In the genomic region with DNA sequence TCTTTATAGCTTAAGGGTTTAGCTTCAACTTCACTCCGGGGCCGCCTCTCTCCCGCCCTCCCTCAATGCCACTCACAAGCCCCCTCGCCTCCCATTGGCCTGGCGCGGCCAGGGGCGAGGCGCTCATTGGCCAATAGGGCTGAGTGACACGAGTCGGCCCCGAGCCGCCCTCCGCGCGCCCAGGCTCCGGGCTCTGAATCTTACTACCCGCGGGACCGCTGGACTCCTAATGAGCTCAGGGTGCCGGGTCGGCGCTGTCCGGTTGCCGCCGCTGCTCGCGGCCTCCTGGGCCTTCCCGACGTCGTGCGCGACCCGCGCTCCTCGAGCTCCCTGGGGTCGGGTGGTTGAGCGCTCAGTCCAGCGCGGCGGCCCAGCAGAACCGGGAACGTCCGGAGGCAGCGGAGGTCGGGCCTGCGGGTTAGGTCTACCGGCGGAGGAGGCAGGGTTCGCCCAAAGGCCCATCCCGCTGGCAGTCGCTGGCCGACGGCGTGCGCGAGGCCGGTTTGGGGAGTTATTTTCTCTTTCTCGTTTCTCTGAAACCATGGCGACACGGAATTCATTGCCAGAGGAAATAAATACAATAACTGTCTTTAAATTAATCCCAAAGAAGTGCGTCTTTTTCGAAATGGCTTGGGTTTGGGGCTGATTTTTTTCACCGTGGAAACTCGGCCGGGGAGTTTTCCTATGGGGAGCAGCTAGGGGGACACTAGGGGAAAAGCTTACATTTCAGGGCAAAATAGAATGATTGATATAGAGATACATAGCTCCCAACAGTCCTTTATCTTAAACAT, we compare ENCODE assay signal across 8 cellular contexts. TPM values are rescaled to one million over a fixed set of nuclear protein-coding genes. Genes with fewer than 3 reads are reported as not detected.
A peak's percentile ranks its signal among the peaks of the same experiment; 100 is the strongest.
DNase-seq lines count a peak whose midpoint lies in the region; ATAC-seq and TF ChIP-seq lines count a peak whose summit lies in the region.

A gene with protein sequence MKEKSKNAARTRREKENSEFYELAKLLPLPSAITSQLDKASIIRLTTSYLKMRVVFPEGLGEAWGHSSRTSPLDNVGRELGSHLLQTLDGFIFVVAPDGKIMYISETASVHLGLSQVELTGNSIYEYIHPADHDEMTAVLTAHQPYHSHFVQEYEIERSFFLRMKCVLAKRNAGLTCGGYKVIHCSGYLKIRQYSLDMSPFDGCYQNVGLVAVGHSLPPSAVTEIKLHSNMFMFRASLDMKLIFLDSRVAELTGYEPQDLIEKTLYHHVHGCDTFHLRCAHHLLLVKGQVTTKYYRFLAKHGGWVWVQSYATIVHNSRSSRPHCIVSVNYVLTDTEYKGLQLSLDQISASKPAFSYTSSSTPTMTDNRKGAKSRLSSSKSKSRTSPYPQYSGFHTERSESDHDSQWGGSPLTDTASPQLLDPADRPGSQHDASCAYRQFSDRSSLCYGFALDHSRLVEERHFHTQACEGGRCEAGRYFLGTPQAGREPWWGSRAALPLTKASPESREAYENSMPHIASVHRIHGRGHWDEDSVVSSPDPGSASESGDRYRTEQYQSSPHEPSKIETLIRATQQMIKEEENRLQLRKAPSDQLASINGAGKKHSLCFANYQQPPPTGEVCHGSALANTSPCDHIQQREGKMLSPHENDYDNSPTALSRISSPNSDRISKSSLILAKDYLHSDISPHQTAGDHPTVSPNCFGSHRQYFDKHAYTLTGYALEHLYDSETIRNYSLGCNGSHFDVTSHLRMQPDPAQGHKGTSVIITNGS (minus strand): TSS at position 12 of the 791 bp plus-strand sequence. CDS start 1,453 bp downstream, outside the sequence.

- no peaks in the 10 kb centered on the region for H3K9me3 Mint-ChIP-seq in activated CD8-positive, alpha-beta memory T cell treated with anti-CD3 and anti-CD28 coated beads, Interleukin-2, amount 10 ng/mL, durations not matched to agents 7 days and 5 days (ENCODE audit: low read depth)

- peaks cover 100% of the 10 kb centered on the region for H3K27me3 ChIP-seq in foreskin keratinocyte
- peaks cover 0 to 44% (median 4%) of the 10 kb centered on the region in 3 donors for H3K27me3 ChIP-seq in psoas muscle (ENCODE audit: insufficient read depth in 3 of 3, low read length in 2 of 3)
- H3K27me3 ChIP-seq in prostate gland (replicated peaks; ENCODE audit: insufficient read depth): peaks cover 68% of the 10 kb centered on the region

- TF ChIP-seq POLR2A in prostate gland (IDR thresholded peaks at IDR 0.05): no peak

- H3K27ac Mint-ChIP-seq in activated CD8-positive, alpha-beta memory T cell treated with anti-CD3 and anti-CD28 coated beads, Interleukin-2, amount 10 ng/mL, durations not matched to agents 7 days and 5 days: peak within 1 kb of the TSS; percentile 68

- H3K27ac ChIP-seq in foreskin keratinocyte: no peak within 1 kb of the TSS
- H3K27ac ChIP-seq in psoas muscle: peak within 1 kb of the TSS; percentile 96
- H3K27ac ChIP-seq in prostate gland: no peak within 1 kb of the TSS

- H3K4me1 ChIP-seq in foreskin keratinocyte: no peaks in the 10 kb centered on the region
- peaks cover 10% of the 10 kb centered on the region for H3K4me1 ChIP-seq in psoas muscle
- H3K4me1 ChIP-seq in prostate gland (replicated peaks): no peaks in the 10 kb centered on the region

- H3K27me3 Mint-ChIP-seq in activated CD8-positive, alpha-beta memory T cell treated with anti-CD3 and anti-CD28 coated beads, Interleukin-2, amount 10 ng/mL, durations not matched to agents 7 days and 5 days: peaks cover 90% of the 10 kb centered on the region

- H3K4me1 Mint-ChIP-seq in activated CD8-positive, alpha-beta memory T cell treated with anti-CD3 and anti-CD28 coated beads, Interleukin-2, amount 10 ng/mL, durations not matched to agents 7 days and 5 days: peaks cover 29% of the 10 kb centered on the region

- DNase-seq in activated CD8-positive, alpha-beta memory T cell treated with anti-CD3 and anti-CD28 coated beads, Interleukin-2, amount 10 ng/mL, durations not matched to agents 7 days and 5 days: no peak
- no peak for DNase-seq in activated CD8-positive, alpha-beta memory T cell treated with anti-CD3 and anti-CD28 coated beads for 24 hours
- no peak for DNase-seq in foreskin keratinocyte
- peak; percentile 62 to 95 for DNase-seq in psoas muscle
- no peak for DNase-seq in prostate gland (ENCODE audit: low spot score)

- H3K4me3 ChIP-seq in psoas muscle: peak within 1 kb of the TSS; percentile 84
- H3K4me3 ChIP-seq in prostate gland: no peak within 1 kb of the TSS

- peaks cover 16% of the 10 kb centered on the region for H3K36me3 Mint-ChIP-seq in activated CD8-positive, alpha-beta memory T cell treated with anti-CD3 and anti-CD28 coated beads, Interleukin-2, amount 10 ng/mL, durations not matched to agents 7 days and 5 days

- CTCF ChIA-PET in activated CD8-positive, alpha-beta memory T cell treated with anti-CD3 and anti-CD28 coated beads, Interleukin-2, amount 10 ng/mL, durations not matched to agents 7 days and 5 days (lab: Charles Lee): interaction anchor here (2.3 to 2.5 kb wide), 2 partner anchors 9 to 21 kb away, joined by 5 to 9 read pairs; no protein-coding TSS in a partner anchor

- H3K9me3 ChIP-seq in psoas muscle (no peaks in the 10 kb centered on the region), prostate gland (no peaks in the 10 kb centered on the region)

- TF ChIP-seq CTCF in foreskin keratinocyte (conservative IDR thresholded peaks at IDR 0.05) (no peak), psoas muscle (IDR thresholded peaks at IDR 0.05) (no peak), prostate gland (IDR thresholded peaks at IDR 0.05) (no peak)

- H3K36me3 ChIP-seq in psoas muscle (ENCODE audit: insufficient read depth in 1 of 2, low read depth in 1 of 2) (no peaks in the 10 kb centered on the region), prostate gland (no peaks in the 10 kb centered on the region)

- H3K4me3 Mint-ChIP-seq in activated CD8-positive, alpha-beta memory T cell treated with anti-CD3 and anti-CD28 coated beads, Interleukin-2, amount 10 ng/mL, durations not matched to agents 7 days and 5 days: peak within 1 kb of the TSS; percentile 11

- ATAC-seq in activated CD8-positive, alpha-beta memory T cell treated with anti-CD3 and anti-CD28 coated beads, Interleukin-2, amount 10 ng/mL, durations not matched to agents 7 days and 5 days: peak; percentile 51
- ATAC-seq in HG03175 (IDR thresholded peaks at IDR 0.05; ENCODE audit: unreplicated experiment) (peak; percentile 57), SK-N-SH treated with all-trans-retinoic acid at 6 μM for 48 hours (peak; percentile 83), foreskin keratinocyte (peak; percentile 60), psoas muscle (peak; percentile 90 to 98 (median 96)), GM18520 (IDR thresholded peaks at IDR 0.05; ENCODE audit: unreplicated experiment) (no peak)

- WGBS in psoas muscle, 3 donors: 1 to 2% (median 2%) methylated on average over 63 to 65 of the region's 65 CpGs
- 7% methylated on average over 58 of the region's 65 CpGs for WGBS in prostate gland

- intact Hi-C loops in psoas muscle (cut with DNase I) (loop anchor here (5.0 to 10.0 kb wide), 3 partner anchors 128 to 1040 kb away; a partner anchor contains a TSS), prostate gland (cut with DNase I) (no loop called here)

TF ChIP-seq in SK-N-SH treated with all-trans-retinoic acid at 6 μM for 48 hours, 23 proteins besides CTCF, POLR2A, EP300 and RAD21:
- TF ChIP-seq ISL1 (CRISPR knock-in tag; IDR thresholded peaks at IDR 0.05) (no peak), CSDC2 (CRISPR knock-in tag; IDR thresholded peaks at IDR 0.05) (no peak), ZFP30 (CRISPR knock-in tag; IDR thresholded peaks at IDR 0.05) (no peak), GLIS3 (CRISPR knock-in tag; IDR thresholded peaks at IDR 0.05) (no peak), ARNTL (CRISPR knock-in tag; IDR thresholded peaks at IDR 0.05; ENCODE audit: borderline replicate concordance, low read depth) (no peak), RARB (CRISPR knock-in tag; IDR thresholded peaks at IDR 0.05) (no peak), TOX (CRISPR knock-in tag; IDR thresholded peaks at IDR 0.05; ENCODE audit: borderline replicate concordance) (no peak), ZFP3 (CRISPR knock-in tag; IDR thresholded peaks at IDR 0.05) (no peak), OSR1 (CRISPR knock-in tag; IDR thresholded peaks at IDR 0.05) (no peak), ZC3H10 (CRISPR knock-in tag; IDR thresholded peaks at IDR 0.05) (no peak)
TF ChIP-seq in SK-N-SH treated with all-trans-retinoic acid at 6 μM for 48 hours: peak in this region for 0.

RNA-seq across cellular contexts. Expression of the gene that starts here (rescaled TPM):
- under 1 TPM in 1 of 2 experiments, not detected in 1; 0.07 TPM for total RNA-seq in activated CD8-positive, alpha-beta memory T cell treated with anti-CD3 and anti-CD28 coated beads, Interleukin-2, amount 10 ng/mL, durations not matched to agents 7 days and 5 days
- not detected in 2 replicates for total RNA-seq in foreskin keratinocyte
- polyA plus RNA-seq in foreskin keratinocyte: not detected in 2 replicates
- total RNA-seq in psoas muscle: 10 to 100 TPM in 1 of 4 donors, 1 to 10 TPM in 2, under 1 TPM in 1; 0.60 to 14.4 (median 5.4) TPM
- 10 to 100 TPM in 1 of 3 donors, 1 to 10 TPM in 1, under 1 TPM in 1; 0.76 to 11.2 (median 4.7) TPM for polyA plus RNA-seq in psoas muscle
- under 1 TPM in 1 of 2 donors, not detected in 1; 0.85 TPM for total RNA-seq in prostate gland

Comparison
In these comparisons a context has a peak if more than half of its experiments do, and no peak if none do; other contexts are left out.
1. Peak in ATAC-seq in activated CD8-positive, alpha-beta memory T cell treated with anti-CD3 and anti-CD28 coated beads, Interleukin-2, amount 10 ng/mL, durations not matched to agents 7 days and 5 days; RNA of the gene not detected or under 1 TPM.
2. Peak in ATAC-seq in foreskin keratinocyte; RNA of the gene not detected or under 1 TPM.
3. DNase-seq: peak in psoas muscle (2 of 2); none in activated CD8-positive, alpha-beta memory T cell treated with anti-CD3 and anti-CD28 coated beads, Interleukin-2, amount 10 ng/mL, durations not matched to agents 7 days and 5 days (single experiment), activated CD8-positive, alpha-beta memory T cell treated with anti-CD3 and anti-CD28 coated beads for 24 hours (single experiment), foreskin keratinocyte (0 of 2) and prostate gland (single experiment).